In the genomic region with DNA sequence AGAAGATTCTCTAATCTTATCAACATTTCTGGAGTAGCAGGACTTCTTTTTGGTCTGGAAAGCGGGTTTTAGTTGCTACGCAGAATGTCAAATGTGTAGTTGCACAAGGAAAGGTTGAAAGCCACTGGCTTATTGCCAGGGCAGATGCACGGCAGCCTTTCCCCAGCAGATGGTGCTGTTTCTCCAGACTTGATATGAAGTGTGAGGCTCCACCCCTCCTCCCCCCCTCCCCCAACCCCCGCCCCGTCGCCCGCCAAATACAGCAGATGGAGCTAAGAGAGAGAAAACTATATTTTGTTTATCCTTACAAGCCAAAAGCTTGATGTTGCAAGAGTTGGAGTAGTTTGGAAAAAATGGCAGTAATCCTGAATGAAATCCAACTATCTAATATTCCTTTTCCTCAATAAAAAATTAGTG, we compare ENCODE assay signal across 8 cellular contexts. TPM values are rescaled to one million over a fixed set of nuclear protein-coding genes. Genes with fewer than 3 reads are reported as not detected.
A peak's percentile ranks its signal among the peaks of the same experiment; 100 is the strongest.
DNase-seq lines count a peak whose midpoint lies in the region; ATAC-seq and TF ChIP-seq lines count a peak whose summit lies in the region.

No MANE protein-coding gene starts in this region.

- H4K20me1 ChIP-seq in DOHH2 (ENCODE audit: control insufficient read depth, insufficient read depth, low read depth, low read length) (no peaks in the 10 kb centered on the region), KMS-11 (ENCODE audit: insufficient read depth) (no peaks in the 10 kb centered on the region)

- peaks cover 27% of the 10 kb centered on the region for H3F3A ChIP-seq in DOHH2 (ENCODE audit: control insufficient read depth, insufficient read depth)

- no peak overlapping the region for H3K4me3 ChIP-seq in DOHH2 (ENCODE audit: low read length)
- no peak overlapping the region for H3K4me3 ChIP-seq in KMS-11 (IDR thresholded peaks at IDR 0.05; ENCODE audit: insufficient read depth, low read depth, low read length)
- H3K4me3 ChIP-seq in foreskin fibroblast (ENCODE audit: low read depth in 1 of 2, low read length in 2 of 2), result no peak overlapping the region
- no peak overlapping the region for H3K4me3 ChIP-seq in thoracic aorta

- DNase-seq in RKO (ENCODE audit: low spot score) (peak; percentile 80), foreskin fibroblast (peak; percentile 82 to 95), omental fat pad (ENCODE audit: low spot score) (peak; percentile 93), thoracic aorta (ENCODE audit: low spot score) (peak; percentile 73)
- DNase-seq in activated T-helper 1 cell treated with anti-CD3 and anti-CD28 coated beads, Interleukin-12 subunit alpha, Interleukin-12 subunit beta, Interleukin-2, Interleukin-4 antibody, amounts not matched to agents 30 ng/mL and 10 ng/mL and 1 ng/mL, durations not matched to agents 14 hours and 24 hours and 36 hours (ENCODE audit: low spot score), result peak; percentile 65

- no peaks in the 10 kb centered on the region for H3K27me3 Mint-ChIP-seq in activated T-helper 1 cell treated with anti-CD3 and anti-CD28 coated beads, Interleukin-12 subunit alpha, Interleukin-12 subunit beta, Interleukin-2, Interleukin-4 antibody, amounts not matched to agents 30 ng/mL and 10 ng/mL and 1 ng/mL, durations not matched to agents 14 hours and 24 hours and 36 hours (ENCODE audit: insufficient read depth)

- H3K36me3 Mint-ChIP-seq in activated T-helper 1 cell treated with anti-CD3 and anti-CD28 coated beads, Interleukin-12 subunit alpha, Interleukin-12 subunit beta, Interleukin-2, Interleukin-4 antibody, amounts not matched to agents 30 ng/mL and 10 ng/mL and 1 ng/mL, durations not matched to agents 14 hours and 24 hours and 36 hours (ENCODE audit: low read depth), result peaks cover 22% of the 10 kb centered on the region

- H3K27ac ChIP-seq in DOHH2 (ENCODE audit: low read depth, low read length) (no peak overlapping the region), KMS-11 (no peak overlapping the region), thoracic aorta (no peak overlapping the region)

- H3K36me3 ChIP-seq in DOHH2 (ENCODE audit: control insufficient read depth, low read length) (peaks cover 73% of the 10 kb centered on the region), KMS-11 (ENCODE audit: insufficient read depth) (peaks cover 3% of the 10 kb centered on the region; the same call in 1 of the 2 replicates), thoracic aorta (peaks cover 5% of the 10 kb centered on the region)

- H3K4me2 ChIP-seq in DOHH2 (ENCODE audit: low read length), result no peak overlapping the region
- peak overlapping the region; percentile 8; the same call in 1 of the 2 replicates for H3K4me2 ChIP-seq in KMS-11

- H3K9me3 ChIP-seq in DOHH2 (ENCODE audit: control insufficient read depth, insufficient read depth, low read length) (no peaks in the 10 kb centered on the region; the same call in 1 of the 2 replicates), thoracic aorta (no peaks in the 10 kb centered on the region)

- peak; percentile 60 for TF ChIP-seq CTCF in DOHH2 (IDR thresholded peaks at IDR 0.05; ENCODE audit: low read depth, low read length, poor library complexity, severe bottlenecking)
- TF ChIP-seq CTCF in KMS-11 (conservative IDR thresholded peaks at IDR 0.05; ENCODE audit: low read depth, low read length), result peak; percentile 60; the same call in 1 of the 2 replicates
- peak; percentile 59 for TF ChIP-seq CTCF in foreskin fibroblast (IDR thresholded peaks at IDR 0.05; ENCODE audit: low read depth, low read length)
- TF ChIP-seq CTCF in omental fat pad (IDR thresholded peaks at IDR 0.05), result no peak
- TF ChIP-seq CTCF in thoracic aorta (IDR thresholded peaks at IDR 0.05), result peak; percentile 89

- H3K27me3 ChIP-seq in DOHH2 (ENCODE audit: control insufficient read depth, low read length) (no peaks in the 10 kb centered on the region), KMS-11 (ENCODE audit: insufficient read depth, low read depth) (no peaks in the 10 kb centered on the region), thoracic aorta (replicated peaks; ENCODE audit: insufficient read depth) (no peaks in the 10 kb centered on the region)

- no peaks in the 10 kb centered on the region for H3K9me3 Mint-ChIP-seq in activated T-helper 1 cell treated with anti-CD3 and anti-CD28 coated beads, Interleukin-12 subunit alpha, Interleukin-12 subunit beta, Interleukin-2, Interleukin-4 antibody, amounts not matched to agents 30 ng/mL and 10 ng/mL and 1 ng/mL, durations not matched to agents 14 hours and 24 hours and 36 hours

- H3K27ac Mint-ChIP-seq in activated T-helper 1 cell treated with anti-CD3 and anti-CD28 coated beads, Interleukin-12 subunit alpha, Interleukin-12 subunit beta, Interleukin-2, Interleukin-4 antibody, amounts not matched to agents 30 ng/mL and 10 ng/mL and 1 ng/mL, durations not matched to agents 14 hours and 24 hours and 36 hours, result no peak overlapping the region

- ATAC-seq in GM21786 (IDR thresholded peaks at IDR 0.05; ENCODE audit: unreplicated experiment), result peak; percentile 79
- peak; percentile 87 for ATAC-seq in omental fat pad (ENCODE audit: low FRiP score)
- peak; percentile 79 for ATAC-seq in thoracic aorta (ENCODE audit: insufficient number of reproducible peaks, low FRiP score, low read depth)

- H3K4me1 ChIP-seq in DOHH2 (ENCODE audit: control insufficient read depth, low read length), result peaks cover 25% of the 10 kb centered on the region
- H3K4me1 ChIP-seq in KMS-11 (ENCODE audit: low read depth, poor library complexity, severe bottlenecking), result peaks cover 11% of the 10 kb centered on the region
- no peaks in the 10 kb centered on the region for H3K4me1 ChIP-seq in thoracic aorta (ENCODE audit: control insufficient read depth in 1 of 2, low read depth in 2 of 2)

- peaks cover 5% of the 10 kb centered on the region for H3K4me1 Mint-ChIP-seq in activated T-helper 1 cell treated with anti-CD3 and anti-CD28 coated beads, Interleukin-12 subunit alpha, Interleukin-12 subunit beta, Interleukin-2, Interleukin-4 antibody, amounts not matched to agents 30 ng/mL and 10 ng/mL and 1 ng/mL, durations not matched to agents 14 hours and 24 hours and 36 hours (ENCODE audit: low read depth)

- no peak overlapping the region for H3K4me3 Mint-ChIP-seq in activated T-helper 1 cell treated with anti-CD3 and anti-CD28 coated beads, Interleukin-12 subunit alpha, Interleukin-12 subunit beta, Interleukin-2, Interleukin-4 antibody, amounts not matched to agents 30 ng/mL and 10 ng/mL and 1 ng/mL, durations not matched to agents 14 hours and 24 hours and 36 hours

- no peaks in the 10 kb centered on the region for H3K9me2 ChIP-seq in DOHH2 (replicated peaks; ENCODE audit: control insufficient read depth, low read length)

- no peak overlapping the region for H3K9ac ChIP-seq in KMS-11

- intact Hi-C loops in activated T-helper 1 cell treated with anti-CD3 and anti-CD28 coated beads, Interleukin-12 subunit alpha, Interleukin-12 subunit beta, Interleukin-2, Interleukin-4 antibody, amounts not matched to agents 30 ng/mL and 10 ng/mL and 1 ng/mL, durations not matched to agents 14 hours and 24 hours and 36 hours (cut with micrococcal nuclease), result loop anchor here (1.0 to 10.0 kb wide), 5 partner anchors 32 to 822 kb away; partner anchors contain the start of genes COPS4, COQ2, ENOPH1 and HNRNPDL

- H3K79me2 ChIP-seq in DOHH2 (ENCODE audit: control insufficient read depth, low read length) (no peaks in the 10 kb centered on the region), KMS-11 (ENCODE audit: insufficient read depth, low read depth) (no peaks in the 10 kb centered on the region)

- H2AFZ ChIP-seq in KMS-11 (ENCODE audit: low read depth), result no peak overlapping the region

RNA-seq across cellular contexts. Expression of gene ENOPH1, which starts 32.0 kb away (rescaled TPM):
- total RNA-seq in activated T-helper 1 cell treated with anti-CD3 and anti-CD28 coated beads, Interleukin-12 subunit alpha, Interleukin-12 subunit beta, Interleukin-2, Interleukin-4 antibody, amounts not matched to agents 30 ng/mL and 10 ng/mL and 1 ng/mL, durations not matched to agents 14 hours and 24 hours and 36 hours, result 60.8 and 61.5 TPM in 2 replicates
- total RNA-seq in omental fat pad (10 to 100 TPM; 16.9 to 24.0 (median 20.4) TPM), thoracic aorta (10 to 100 TPM; 15.4 to 15.5 TPM)

RNA-seq across cellular contexts. Expression of gene HNRNPDL, which starts 32.2 kb away (rescaled TPM):
- 498 and 514 TPM in 2 replicates for total RNA-seq in activated T-helper 1 cell treated with anti-CD3 and anti-CD28 coated beads, Interleukin-12 subunit alpha, Interleukin-12 subunit beta, Interleukin-2, Interleukin-4 antibody, amounts not matched to agents 30 ng/mL and 10 ng/mL and 1 ng/mL, durations not matched to agents 14 hours and 24 hours and 36 hours
- total RNA-seq in omental fat pad, result 100 to 1,000 TPM; 165 to 237 (median 185) TPM
- 100 to 1,000 TPM; 145 to 191 TPM for total RNA-seq in thoracic aorta

Comparison
In these comparisons a context has a peak if more than half of its experiments do, and no peak if none do; other contexts are left out.
1. CTCF ChIP-seq: peak in DOHH2 (single experiment), KMS-11 (single experiment), foreskin fibroblast (single experiment) and thoracic aorta (single experiment); none in omental fat pad (0 of 3).
2. Peak in every context shown above with its lines, with median percentiles within 50 percentile points of each other: ATAC-seq and DNase-seq.